ENCODE assay signal across 8 cellular contexts in the genomic region with DNA sequence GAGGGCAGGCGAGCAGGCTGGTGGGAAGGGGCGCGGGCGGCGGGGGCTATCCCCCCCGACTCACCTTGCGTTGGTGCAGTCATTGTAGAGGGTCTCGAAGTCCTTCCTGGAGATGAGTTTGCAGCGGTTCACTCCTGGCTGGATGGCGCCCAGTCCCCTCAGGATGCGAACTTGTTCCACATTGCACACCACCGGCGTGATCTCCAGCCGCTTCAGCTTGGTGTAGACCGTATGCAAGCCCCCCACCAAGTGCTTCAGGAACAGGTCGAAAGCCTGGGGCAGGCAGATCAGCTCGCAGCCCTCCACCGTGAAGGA. TPM values are rescaled to one million over a fixed set of nuclear protein-coding genes. Genes with fewer than 3 reads are reported as not detected.
DNase-seq lines count a peak whose midpoint lies in the region; ATAC-seq and TF ChIP-seq lines count a peak whose summit lies in the region.

No MANE protein-coding gene starts in this region.

- H3K4me3 ChIP-seq in DND-41 (ENCODE audit: low read depth in 1 of 2, low read length in 2 of 2) = peak overlapping the region in 1 of 2 experiments; percentile 53; a peak in 2 of 4 replicates
- H3K4me3 ChIP-seq in IMR-90 (ENCODE audit: insufficient read depth, low read depth, low read length) = peak overlapping the region; percentile 27; the same call in 1 of the 2 replicates
- peak overlapping the region; percentile 58 for H3K4me3 ChIP-seq in choroid plexus epithelial cell (ENCODE audit: low read depth, low read length)

- no peak overlapping the region for H3K56ac ChIP-seq in IMR-90 (ENCODE audit: extremely low read depth, insufficient read depth, low read length)

- intact Hi-C loops in IMR-90 (cut with micrococcal nuclease) = loop anchor here (10.0 kb wide), 1 partner anchor 391 kb away; no protein-coding TSS in a partner anchor

- no peak overlapping the region for H4K8ac ChIP-seq in IMR-90 (ENCODE audit: low read depth in 2 of 2, low read length in 2 of 2)

- POLR2A ChIA-PET in IMR-90 (lab: Charles Lee; ENCODE audit: unreplicated experiment) = no interaction called here

- H3K9me3 ChIP-seq in DND-41 (ENCODE audit: insufficient read depth, low read length, severe bottlenecking) (no peaks in the 10 kb centered on the region), IMR-90 (ENCODE audit: control insufficient read depth, insufficient read depth, low read length) (no peaks in the 10 kb centered on the region)

- no peak for TF ChIP-seq RAD21 in IMR-90 (IDR thresholded peaks at IDR 0.05; ENCODE audit: low read length)

- BruUV-seq in IMR-90 (replicated peaks; lab: Mats Ljungman, UMichigan) = no TSS peak

- H4K91ac ChIP-seq in IMR-90 (ENCODE audit: insufficient read depth, low read depth, low read length) = no peak overlapping the region

- no peak overlapping the region for H3K27ac ChIP-seq in DND-41 (ENCODE audit: low read length)
- no peak overlapping the region for H3K27ac ChIP-seq in IMR-90 (ENCODE audit: insufficient read depth, low read length)

- no peaks in the 10 kb centered on the region for H3K36me3 ChIP-seq in DND-41 (ENCODE audit: insufficient read depth, low read length)
- H3K36me3 ChIP-seq in IMR-90 (ENCODE audit: control insufficient read depth, insufficient read depth, low read length) = no peaks in the 10 kb centered on the region

- H2BK120ac ChIP-seq in IMR-90 (ENCODE audit: low read depth, low read length) = no peak overlapping the region

- no peaks in the 10 kb centered on the region for H3K79me2 ChIP-seq in DND-41 (ENCODE audit: insufficient read depth, low read length)

- H2AK5ac ChIP-seq in IMR-90 (ENCODE audit: low read depth, low read length) = no peak overlapping the region

- H3K9ac ChIP-seq in DND-41 (ENCODE audit: low read depth, low read length) (peak overlapping the region; percentile 45), IMR-90 (ENCODE audit: low read depth, low read length) (no peak overlapping the region)

- DNase-seq in DND-41 (no peak), IMR-90 (no peak), choroid plexus epithelial cell (ENCODE audit: low read depth) (no peak), mesenteric fat pad (ENCODE audit: low spot score) (peak; percentile 86), COLO829 (ENCODE audit: low spot score) (no peak)

- no peak overlapping the region for H2BK20ac ChIP-seq in IMR-90 (ENCODE audit: low read depth, low read length)

- no peak overlapping the region for H4K5ac ChIP-seq in IMR-90 (ENCODE audit: low read depth, low read length)

- H3K79me1 ChIP-seq in IMR-90 (ENCODE audit: low read depth in 1 of 2, low read length in 2 of 2) = no peaks in the 10 kb centered on the region

- no peak for TF ChIP-seq CTCF in DND-41 (IDR thresholded peaks at IDR 0.05; ENCODE audit: borderline replicate concordance, extremely low read depth, low read length, poor library complexity, severe bottlenecking)
- TF ChIP-seq CTCF in IMR-90 (conservative IDR thresholded peaks at IDR 0.05; ENCODE audit: low read depth, low read length) = no peak
- TF ChIP-seq CTCF in choroid plexus epithelial cell (conservative IDR thresholded peaks at IDR 0.05; ENCODE audit: low read depth, low read length) = no peak

- no peak for TF ChIP-seq POLR2A in IMR-90 (IDR thresholded peaks at IDR 0.05; ENCODE audit: low read depth, low read length)

- no peak overlapping the region for H2AK9ac ChIP-seq in IMR-90 (replicated peaks; ENCODE audit: low read depth, low read length, poor library complexity)

- dilution Hi-C loops in IMR-90 (cut with HindIII; ENCODE audit: low sequenced_read_pairs, unreplicated experiment) = no loop called here

- no peak overlapping the region for H3K14ac ChIP-seq in IMR-90 (replicated peaks; ENCODE audit: low read depth, low read length)

- H2BK5ac ChIP-seq in IMR-90 (ENCODE audit: low read depth, low read length, poor library complexity, severe bottlenecking) = no peak overlapping the region

- H3K18ac ChIP-seq in IMR-90 (ENCODE audit: low read depth, low read length) = no peak overlapping the region

- no peak overlapping the region for H3K4ac ChIP-seq in IMR-90 (ENCODE audit: low read depth, low read length)

- H2AFZ ChIP-seq in DND-41 (ENCODE audit: low read depth, low read length) (peak overlapping the region; percentile 61), IMR-90 (replicated peaks; ENCODE audit: low read length, poor library complexity) (peak overlapping the region; percentile 50)

- 0% methylated on average over 6 of the region's 18 CpGs; no CpG with 5 or more reads in 1 of the 2 experiments for WGBS in IMR-90 (ENCODE audit: extremely low coverage in 2 of 2, insufficient read length in 1 of 2), 2 experiments

- no peaks in the 10 kb centered on the region for H3K9me1 ChIP-seq in IMR-90 (ENCODE audit: insufficient read depth, low read length)

- CTCF ChIA-PET in IMR-90 (lab: Yijun Ruan, JAX) = no interaction called here

- H3K23ac ChIP-seq in IMR-90 (ENCODE audit: low read depth, low read length) = peak overlapping the region; percentile 59

- H3K27me3 ChIP-seq in DND-41 (ENCODE audit: insufficient read depth, low read length, poor library complexity) (peaks cover 17% of the 10 kb centered on the region), IMR-90 (ENCODE audit: control insufficient read depth, insufficient read depth, low read length) (peaks cover 29% of the 10 kb centered on the region)

- no peak overlapping the region for H2BK15ac ChIP-seq in IMR-90 (ENCODE audit: low read depth, low read length)

- H3K4me1 ChIP-seq in DND-41 (ENCODE audit: insufficient read depth, low read length) (peaks cover 16% of the 10 kb centered on the region), IMR-90 (ENCODE audit: control insufficient read depth, insufficient read depth, low read length) (no peaks in the 10 kb centered on the region)

- H4K20me1 ChIP-seq in DND-41 (ENCODE audit: insufficient read depth, low read length) = no peaks in the 10 kb centered on the region
- no peaks in the 10 kb centered on the region for H4K20me1 ChIP-seq in IMR-90 (ENCODE audit: insufficient read depth, low read length)

- peak; percentile 7; the same call in 1 of the 3 replicates for ATAC-seq in DND-41 (ENCODE audit: insufficient read depth, low read depth)
- no peak for ATAC-seq in IMR-90 (ENCODE audit: low read depth)
- no peak for ATAC-seq in HG03039 (IDR thresholded peaks at IDR 0.05; ENCODE audit: unreplicated experiment)
- ATAC-seq in HG03457 (IDR thresholded peaks at IDR 0.05; ENCODE audit: unreplicated experiment) = no peak
- no peak for ATAC-seq in HG02642 (IDR thresholded peaks at IDR 0.05; ENCODE audit: poor library complexity, unreplicated experiment)

- in situ Hi-C loops in IMR-90 (cut with MboI; ENCODE audit: low sequenced_read_pairs) = no loop called here

- peak overlapping the region; percentile 74 for H3K4me2 ChIP-seq in DND-41 (ENCODE audit: insufficient read depth, low read length)
- H3K4me2 ChIP-seq in IMR-90 (ENCODE audit: low read depth, low read length) = peak overlapping the region; percentile 79; the same call in 1 of the 2 replicates

TF ChIP-seq in IMR-90, 13 proteins besides CTCF, POLR2A, EP300 and RAD21:
- TF ChIP-seq BHLHE40 (IDR thresholded peaks at IDR 0.05; ENCODE audit: low read depth, low read length) (no peak), RCOR1 (IDR thresholded peaks at IDR 0.05; ENCODE audit: insufficient replicate concordance, low read length) (no peak), CHD1 (IDR thresholded peaks at IDR 0.05; ENCODE audit: low read depth, low read length) (no peak), ELK1 (IDR thresholded peaks at IDR 0.05; ENCODE audit: borderline replicate concordance, low read depth, low read length) (no peak), SMC3 (IDR thresholded peaks at IDR 0.05; ENCODE audit: low read depth, low read length) (no peak), USF2 (IDR thresholded peaks at IDR 0.05; ENCODE audit: low read depth, low read length) (no peak), MXI1 (IDR thresholded peaks at IDR 0.05; ENCODE audit: borderline replicate concordance, low read depth, low read length) (no peak), NFE2L2 (IDR thresholded peaks at IDR 0.05; ENCODE audit: low read depth, low read length) (no peak), RFX5 (IDR thresholded peaks at IDR 0.05; ENCODE audit: low read depth, low read length) (no peak), MAZ (IDR thresholded peaks at IDR 0.05; ENCODE audit: borderline replicate concordance, low read depth, low read length) (no peak), CEBPB (IDR thresholded peaks at IDR 0.05; ENCODE audit: low read depth, low read length) (no peak), MAFK (IDR thresholded peaks at IDR 0.05; ENCODE audit: low read depth, low read length) (no peak), FOS (IDR thresholded peaks at IDR 0.05; ENCODE audit: low read depth, low read length) (no peak)

RNA-seq across cellular contexts. Expression of gene DACH1, which starts 1.2 kb away (rescaled TPM):
- total RNA-seq in IMR-90 (2012; rRNA removed) (not detected in 2 replicates), mesenteric fat pad (2.3 TPM)
- polyA plus RNA-seq in IMR-90 (2012; rRNA removed) = not detected in 2 replicates
- polyA plus RNA-seq in IMR-90 (2012; cell fraction: cytosol; rRNA removed) = 0.01 TPM in 1 of 2 replicates, not detected in the other
- polyA plus RNA-seq in IMR-90 (2012; cell fraction: nucleus; rRNA removed; ENCODE audit: low replicate concordance) = 0.01 TPM in 1 of 2 replicates, not detected in the other
